Comparison of ENCODE assay signal across 9 cellular contexts in the genomic region with DNA sequence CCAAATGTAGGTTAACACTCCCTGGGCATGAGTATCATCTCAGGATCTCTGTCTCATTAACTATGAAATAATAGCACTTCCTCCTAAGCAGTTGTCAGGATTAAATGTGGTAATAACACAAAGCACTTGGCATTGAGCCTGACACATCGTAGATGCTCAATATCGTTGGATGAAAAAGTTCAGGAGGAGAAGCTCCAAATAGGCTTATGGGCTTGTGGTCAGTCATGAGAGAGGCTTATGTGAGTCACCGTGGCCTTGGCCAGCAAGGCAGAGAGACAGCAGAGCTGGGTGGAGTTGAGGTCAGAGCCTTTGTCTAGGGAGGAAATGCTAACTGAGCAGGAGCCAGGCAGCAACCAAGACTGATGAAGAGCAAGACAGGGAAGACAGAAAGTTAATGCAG.
DNase-seq lines count a peak whose midpoint lies in the region; ATAC-seq and TF ChIP-seq lines count a peak whose summit lies in the region.
"Had no signal": no experiment of that assay in that cellular context is flagged by ENCODE, and none has a peak within 500 bp of the region (broad histone marks: within the 10 kb centered on the region; RNA-seq: fewer than 3 reads in every experiment).

No MANE protein-coding gene starts in this region.

- no peaks in the 10 kb centered on the region for H3K36me3 ChIP-seq in CD4-positive, alpha-beta memory T cell (ENCODE audit: insufficient read depth, low read length)
- H3K36me3 ChIP-seq in Loucy (ENCODE audit: insufficient read depth, low read length) (no peaks in the 10 kb centered on the region), brain microvascular endothelial cell (replicated peaks) (no peaks in the 10 kb centered on the region), smooth muscle cell (ENCODE audit: low read depth) (no peaks in the 10 kb centered on the region)

- no peak for TF ChIP-seq CTCF in Loucy (conservative IDR thresholded peaks at IDR 0.05; ENCODE audit: low read length)
- TF ChIP-seq CTCF in brain microvascular endothelial cell (IDR thresholded peaks at IDR 0.05; ENCODE audit: low read depth, low read length, missing control alignments), result no peak
- TF ChIP-seq CTCF in smooth muscle cell (IDR thresholded peaks at IDR 0.05; ENCODE audit: borderline replicate concordance, insufficient read depth, poor library complexity, severe bottlenecking), result no peak

- H3K9me3 ChIP-seq in CD4-positive, alpha-beta memory T cell (ENCODE audit: control insufficient read depth in 1 of 2, low read length in 2 of 2), result no peaks in the 10 kb centered on the region
- no peaks in the 10 kb centered on the region for H3K9me3 ChIP-seq in Loucy (ENCODE audit: insufficient read depth, low read depth, low read length)
- no peaks in the 10 kb centered on the region for H3K9me3 ChIP-seq in smooth muscle cell (replicated peaks; ENCODE audit: low read depth)

- H3K27ac ChIP-seq in CD4-positive, alpha-beta memory T cell (ENCODE audit: low read depth, low read length), result no peak overlapping the region
- H3K27ac ChIP-seq in brain microvascular endothelial cell, result no peak overlapping the region
- H3K27ac ChIP-seq in smooth muscle cell (ENCODE audit: low read depth), result no peak overlapping the region

- 26% methylated on average over 3 of the region's 3 CpGs for WGBS in smooth muscle cell (ENCODE audit: low lambda C conversion rate)

- intact Hi-C loops in CD4-positive, alpha-beta memory T cell (cut with micrococcal nuclease), result no loop called here

- H3F3A ChIP-seq in Loucy (ENCODE audit: low read depth) (peaks cover 4% of the 10 kb centered on the region; the same call in 1 of the 2 replicates), smooth muscle cell (ENCODE audit: low read depth) (no peaks in the 10 kb centered on the region)

- no peaks in the 10 kb centered on the region for H3K27me3 ChIP-seq in CD4-positive, alpha-beta memory T cell (ENCODE audit: insufficient read depth, low read length)
- H3K27me3 ChIP-seq in Loucy (ENCODE audit: insufficient read depth, low read length, poor library complexity, severe bottlenecking) (no peaks in the 10 kb centered on the region), brain microvascular endothelial cell (replicated peaks) (no peaks in the 10 kb centered on the region), smooth muscle cell (ENCODE audit: low read depth) (no peaks in the 10 kb centered on the region)

- POLR2A ChIA-PET in CD4-positive, alpha-beta memory T cell (lab: Charles Lee; ENCODE audit: partially characterized antibody), result no interaction called here

- CTCF ChIA-PET in CD4-positive, alpha-beta memory T cell (lab: Charles Lee; ENCODE audit: partially characterized antibody), result interaction anchor here (1.0 kb wide), 1 partner anchor 12 kb away, joined by 3 read pairs; no protein-coding TSS in a partner anchor

- H3K79me2 ChIP-seq in Loucy (ENCODE audit: insufficient read depth, low read length) (no peaks in the 10 kb centered on the region), smooth muscle cell (ENCODE audit: low read depth) (no peaks in the 10 kb centered on the region)

- in situ Hi-C loops in brain microvascular endothelial cell (cut with HindIII; ENCODE audit: low pct_ligation_motif_present, low sequenced_read_pairs), result no loop called here

- H4K20me1 ChIP-seq in Loucy (ENCODE audit: insufficient read depth, low read length, poor library complexity, severe bottlenecking) (no peaks in the 10 kb centered on the region), smooth muscle cell (ENCODE audit: low read depth) (no peaks in the 10 kb centered on the region)

- H3K9me2 ChIP-seq in Loucy (replicated peaks; ENCODE audit: low read depth, low read length), result no peaks in the 10 kb centered on the region

- H3K36me3 Mint-ChIP-seq in CD4-positive, alpha-beta memory T cell, result no peaks in the 10 kb centered on the region
- H3K36me3 Mint-ChIP-seq: activated naive CD4-positive, alpha-beta T cell treated with anti-CD3 and anti-CD28 coated beads, Interleukin-2, amount 50 U/mL, for 24 hours had no signal

- H3K4me3 ChIP-seq in CD4-positive, alpha-beta memory T cell (ENCODE audit: low read length in 2 of 2), result no peak overlapping the region
- H3K4me3 ChIP-seq in Loucy (ENCODE audit: low read length, poor library complexity, severe bottlenecking) (peak overlapping the region; percentile 18), brain microvascular endothelial cell (ENCODE audit: low read depth, low read length) (no peak overlapping the region), smooth muscle cell (no peak overlapping the region)

- H3K4me1 Mint-ChIP-seq in CD4-positive, alpha-beta memory T cell, result peaks cover 3 to 24% (median 5%) of the 10 kb centered on the region in 4 donors

- peaks cover 0 to 3% (median 0%) of the 10 kb centered on the region in 8 donors for H3K9me3 Mint-ChIP-seq in CD4-positive, alpha-beta memory T cell
- H3K9me3 Mint-ChIP-seq: activated naive CD4-positive, alpha-beta T cell treated with anti-CD3 and anti-CD28 coated beads, Interleukin-2, amount 50 U/mL, for 24 hours had no signal

- H3K27me3 Mint-ChIP-seq in CD4-positive, alpha-beta memory T cell, result peaks cover 0 to 1% of the 10 kb centered on the region in 2 donors
- H3K27me3 Mint-ChIP-seq: activated naive CD4-positive, alpha-beta T cell treated with anti-CD3 and anti-CD28 coated beads, Interleukin-2, amount 50 U/mL, for 24 hours had no signal

- ATAC-seq in GM18517 (IDR thresholded peaks at IDR 0.05; ENCODE audit: unreplicated experiment) (no peak), GM19395 (IDR thresholded peaks at IDR 0.05; ENCODE audit: unreplicated experiment) (no peak)

- no peak overlapping the region for H3K4me3 Mint-ChIP-seq in CD4-positive, alpha-beta memory T cell
- H3K4me3 Mint-ChIP-seq: activated naive CD4-positive, alpha-beta T cell treated with anti-CD3 and anti-CD28 coated beads, Interleukin-2, amount 50 U/mL, for 24 hours had no signal

- H3K4me1 ChIP-seq in CD4-positive, alpha-beta memory T cell (ENCODE audit: insufficient read depth, low read length), result no peaks in the 10 kb centered on the region
- H3K4me1 ChIP-seq in Loucy (ENCODE audit: insufficient read depth, low read length, poor library complexity, severe bottlenecking), result peaks cover 54% of the 10 kb centered on the region
- H3K4me1 ChIP-seq in smooth muscle cell (ENCODE audit: low read depth), result no peaks in the 10 kb centered on the region

- peak overlapping the region; percentile 65 for H3K4me2 ChIP-seq in Loucy (ENCODE audit: low read depth, low read length, poor library complexity, severe bottlenecking)
- no peak overlapping the region for H3K4me2 ChIP-seq in smooth muscle cell

- peak overlapping the region; percentile 77 for H2AFZ ChIP-seq in Loucy (ENCODE audit: low read length)
- H2AFZ ChIP-seq in smooth muscle cell (ENCODE audit: low read depth), result no peak overlapping the region

- H3K27ac Mint-ChIP-seq in CD4-positive, alpha-beta memory T cell, result peak overlapping the region in 4 of 7 donors; percentile 23 to 71 (median 56)
- H3K27ac Mint-ChIP-seq: activated naive CD4-positive, alpha-beta T cell treated with anti-CD3 and anti-CD28 coated beads, Interleukin-2, amount 50 U/mL, for 24 hours had no signal

- DNase-seq in CD4-positive, alpha-beta memory T cell, result no peak
- DNase-seq in brain microvascular endothelial cell, result peak; percentile 91
- peak; percentile 99 for DNase-seq in myocyte (ENCODE audit: low read depth)
- no peak for DNase-seq in HuH-7 (ENCODE audit: low spot score)
- DNase-seq in smooth muscle cell (lab: John Stamatoyannopoulos, UW; ENCODE audit: unreplicated experiment), result no peak

- H3K9ac ChIP-seq in Loucy (ENCODE audit: low read depth, low read length, poor library complexity, severe bottlenecking), result peak overlapping the region; percentile 68
- H3K9ac ChIP-seq in smooth muscle cell (ENCODE audit: low read depth), result no peak overlapping the region

Comparison
In these comparisons a context has a peak if more than half of its experiments do, and no peak if none do; other contexts are left out.
1. DNase-seq: peak in brain microvascular endothelial cell (single experiment) and myocyte (single experiment); none in CD4-positive, alpha-beta memory T cell (0 of 5), HuH-7 (single experiment) and smooth muscle cell (single experiment).